In genomic region chr6:159979136-159979874, GRCh38 we compare ENCODE assay signal across 9 cellular contexts. TPM values are rescaled to one million over a fixed set of nuclear protein-coding genes. Genes with fewer than 3 reads are reported as not detected.
DNase-seq lines count a peak whose midpoint lies in the region; ATAC-seq, FAIRE-seq and TF ChIP-seq lines count a peak whose summit lies in the region.
"Had no signal": no experiment of that assay in that cellular context is flagged by ENCODE, and none has a peak within 500 bp of the region (broad histone marks: within the 10 kb centered on the region; RNA-seq: fewer than 3 reads in every experiment).

No MANE protein-coding gene starts in this region.

- peak; percentile 6 for FAIRE-seq in K562 (lab: Jason Lieb, UNC)

- no peak overlapping the region for H3K14ac ChIP-seq in IMR-90 (replicated peaks; ENCODE audit: low read depth, low read length)

- H2BK120ac ChIP-seq in IMR-90 (ENCODE audit: low read depth, low read length): no peak overlapping the region

- H2AFZ ChIP-seq in IMR-90 (replicated peaks; ENCODE audit: low read length, poor library complexity): no peak overlapping the region
- H2AFZ ChIP-seq in K562 (ENCODE audit: low read depth, low read length): no peak overlapping the region

- H3K36me3 Mint-ChIP-seq in T-helper 17 cell (ENCODE audit: low read depth): no peaks in the 10 kb centered on the region

- H3K56ac ChIP-seq in IMR-90 (ENCODE audit: extremely low read depth, insufficient read depth, low read length): no peak overlapping the region

- no peak overlapping the region for H2BK20ac ChIP-seq in IMR-90 (ENCODE audit: low read depth, low read length)

- ATAC-seq in GM21529 (IDR thresholded peaks at IDR 0.05; ENCODE audit: unreplicated experiment) (peak; percentile 62), IMR-90 (ENCODE audit: low read depth) (no peak), T-helper 17 cell (peak; percentile 57), K562 (peak; percentile 16), mucosa of descending colon (peak; percentile 77)

- no peak overlapping the region for H2AK9ac ChIP-seq in IMR-90 (replicated peaks; ENCODE audit: low read depth, low read length, poor library complexity)

- BruUV-seq in IMR-90 (replicated peaks; lab: Mats Ljungman, UMichigan) (no TSS peak), K562 (replicated peaks; lab: Mats Ljungman, UMichigan) (no TSS peak)

- peaks cover 75% of the 10 kb centered on the region for H3K4me1 Mint-ChIP-seq in T-helper 17 cell

- no peak overlapping the region for H3K9ac ChIP-seq in IMR-90 (ENCODE audit: low read depth, low read length)
- peak overlapping the region; percentile 37 to 85 for H3K9ac ChIP-seq in K562 (ENCODE audit: insufficient read depth in 1 of 2, low read depth in 2 of 2, low read length in 2 of 2)

- no peak overlapping the region for H2BK15ac ChIP-seq in IMR-90 (ENCODE audit: low read depth, low read length)

- H3K4me3 Mint-ChIP-seq in T-helper 17 cell: peak overlapping the region; percentile 1

- H3K27ac Mint-ChIP-seq in T-helper 17 cell: peak overlapping the region; percentile 98

- H3K79me1 ChIP-seq in IMR-90 (ENCODE audit: low read depth in 1 of 2, low read length in 2 of 2): peaks cover 50 to 80% of the 10 kb centered on the region in 2 experiments

- H4K5ac ChIP-seq in IMR-90 (ENCODE audit: low read depth, low read length): no peak overlapping the region

- no peak overlapping the region for H3K23ac ChIP-seq in IMR-90 (ENCODE audit: low read depth, low read length)

- no peaks in the 10 kb centered on the region for H3K9me3 ChIP-seq in IMR-90 (ENCODE audit: control insufficient read depth, insufficient read depth, low read length)
- no peaks in the 10 kb centered on the region for H3K9me3 ChIP-seq in T-helper 17 cell (ENCODE audit: control insufficient read depth, low read length, poor library complexity, severe bottlenecking)
- H3K9me3 ChIP-seq in K562 (replicated peaks; ENCODE audit: control insufficient read depth, insufficient read depth, low read depth, low read length): no peaks in the 10 kb centered on the region
- no peaks in the 10 kb centered on the region for H3K9me3 ChIP-seq in mucosa of descending colon
- H3K9me3 ChIP-seq in transverse colon: no peaks in the 10 kb centered on the region

- peaks cover 36% of the 10 kb centered on the region for H3K4me1 ChIP-seq in IMR-90 (ENCODE audit: control insufficient read depth, insufficient read depth, low read length)
- peaks cover 65 to 80% of the 10 kb centered on the region in 2 experiments for H3K4me1 ChIP-seq in K562 (replicated peaks in 1 of 2; ENCODE audit: control insufficient read depth in 2 of 2, insufficient read depth in 2 of 2, low read length in 2 of 2)
- H3K4me1 ChIP-seq in mucosa of descending colon (ENCODE audit: low read depth): peaks cover 44% of the 10 kb centered on the region
- H3K4me1 ChIP-seq in transverse colon: peaks cover 40 to 90% (median 65%) of the 10 kb centered on the region in 4 donors

- in situ Hi-C loops in IMR-90 (cut with MboI; ENCODE audit: low sequenced_read_pairs) (no loop called here), K562 (cut with MboI) (no loop called here), transverse colon (cut with MboI; ENCODE audit: low pct_ligation_motif_present in 1 of 4, low pct_unique_long_range_greater_than_20kb in 1 of 4, low sequenced_read_pairs in 3 of 4) (no loop called here)

- H3K4me3 ChIP-seq in IMR-90 (ENCODE audit: insufficient read depth, low read depth, low read length) (no peak overlapping the region), K562 (no peak overlapping the region), mucosa of descending colon (no peak overlapping the region), transverse colon (no peak overlapping the region)
- H3K4me3 ChIP-seq: skin epidermis had no signal

- POLR2A ChIA-PET in IMR-90 (lab: Charles Lee; ENCODE audit: unreplicated experiment) (no interaction called here), K562 (lab: Yijun Ruan, JAX) (interaction anchor here (0.7 to 8.1 kb wide), 7 partner anchors 7 to 249 kb away, joined by 3 to 84 read pairs (median 4); no protein-coding TSS in a partner anchor)

- H3K18ac ChIP-seq in IMR-90 (ENCODE audit: low read depth, low read length): no peak overlapping the region

- peaks cover 87% of the 10 kb centered on the region for H4K20me1 ChIP-seq in IMR-90 (ENCODE audit: insufficient read depth, low read length)
- peaks cover 68% of the 10 kb centered on the region for H4K20me1 ChIP-seq in K562 (replicated peaks; ENCODE audit: control insufficient read depth, insufficient read depth, low read length)

- H3K4me2 ChIP-seq in IMR-90 (ENCODE audit: low read depth, low read length): no peak overlapping the region
- H3K4me2 ChIP-seq in K562 (ENCODE audit: insufficient read depth, low read length): peak overlapping the region; percentile 74

- no peaks in the 10 kb centered on the region for H3K27me3 Mint-ChIP-seq in T-helper 17 cell

- 95% methylated on average over 3 of the region's 11 CpGs; no CpG with 5 or more reads in 1 of the 2 experiments for WGBS in IMR-90 (ENCODE audit: extremely low coverage in 2 of 2, insufficient read length in 1 of 2), 2 experiments
- 28% methylated on average over 11 of the region's 11 CpGs for WGBS in K562 (ENCODE audit: insufficient coverage, low coverage, missing lambda C conversion rate)
- WGBS in transverse colon (ENCODE audit: low coverage in 1 of 2), 2 donors: 11 to 69% methylated on average over 3 to 11 of the region's 11 CpGs

- CTCF ChIA-PET in IMR-90 (lab: Yijun Ruan, JAX) (interaction anchor here (0.6 kb wide), 1 partner anchor 33 kb away, joined by 5 read pairs; no protein-coding TSS in a partner anchor), K562 (lab: Yijun Ruan, JAX; ENCODE audit: low intra/inter-chr PET ratio) (no interaction called here)

- peaks cover 98% of the 10 kb centered on the region for H3K79me2 ChIP-seq in K562 (ENCODE audit: control insufficient read depth, insufficient read depth, low read length)

- peak; percentile 72 for DNase-seq in ELF-1 (ENCODE audit: low read depth, low spot score)
- DNase-seq in IMR-90: peak; percentile 37
- no peak for DNase-seq in T-helper 17 cell
- peak in 2 of 4 experiments; percentile 65 to 78 for DNase-seq in K562 (ENCODE audit: extremely low read depth in 1 of 4, low spot score in 3 of 4)
- peak in 2 of 3 donors; percentile 44 to 59 for DNase-seq in mucosa of descending colon
- DNase-seq in transverse colon: peak; percentile 47
- no peak for DNase-seq in HuH-7.5 (ENCODE audit: low spot score)

- TF ChIP-seq RAD21 in IMR-90 (IDR thresholded peaks at IDR 0.05; ENCODE audit: low read length) (no peak), K562 (CRISPR knock-in tag; conservative IDR thresholded peaks at IDR 0.05 in 1 of 2, IDR thresholded peaks at IDR 0.05 in 1 of 2) (no peak)

- H4K8ac ChIP-seq in IMR-90 (ENCODE audit: low read depth in 2 of 2, low read length in 2 of 2): no peak overlapping the region

- H4K91ac ChIP-seq in IMR-90 (ENCODE audit: insufficient read depth, low read depth, low read length): no peak overlapping the region

- H3K36me3 ChIP-seq in IMR-90 (ENCODE audit: control insufficient read depth, insufficient read depth, low read length) (no peaks in the 10 kb centered on the region), K562 (ENCODE audit: control insufficient read depth, insufficient read depth, low read length) (peaks cover 11% of the 10 kb centered on the region), mucosa of descending colon (ENCODE audit: low read depth) (no peaks in the 10 kb centered on the region), transverse colon (no peaks in the 10 kb centered on the region)

- dilution Hi-C loops in IMR-90 (cut with HindIII; ENCODE audit: low sequenced_read_pairs, unreplicated experiment): no loop called here

- H3K4ac ChIP-seq in IMR-90 (ENCODE audit: low read depth, low read length): no peak overlapping the region

- intact Hi-C loops in IMR-90 (cut with micrococcal nuclease): no loop called here
- intact Hi-C loops in K562 (cut with micrococcal nuclease): loop anchor here (10.0 kb wide), 1 partner anchor 255 kb away; the partner anchor contains the start of gene WTAP
- intact Hi-C loops in mucosa of descending colon (cut with DNase I, micrococcal nuclease): no loop called here
- intact Hi-C loops in transverse colon (cut with DNase I; ENCODE audit: low total_unique reads): no loop called here

- TF ChIP-seq EP300 in K562 (IDR thresholded peaks at IDR 0.05; ENCODE audit: low read length): no peak
- no peak for TF ChIP-seq EP300 in transverse colon (IDR thresholded peaks at IDR 0.05; ENCODE audit: low read depth)

- H3K27ac ChIP-seq in IMR-90 (ENCODE audit: insufficient read depth, low read length) (no peak overlapping the region), K562 (ENCODE audit: extremely low read depth, low read depth, low read length) (peak overlapping the region; percentile 59; the same call in 2 of the 3 replicates), transverse colon (peak overlapping the region; percentile 30 to 71 (median 60))

- no peak for TF ChIP-seq POLR2A in IMR-90 (IDR thresholded peaks at IDR 0.05; ENCODE audit: low read depth, low read length)
- no peak for TF ChIP-seq POLR2A in K562 (conservative IDR thresholded peaks at IDR 0.05)
- no peak for TF ChIP-seq POLR2A in transverse colon (IDR thresholded peaks at IDR 0.05)

- H2AK5ac ChIP-seq in IMR-90 (ENCODE audit: low read depth, low read length): no peak overlapping the region; the same call in none of the 2 replicates

- H3K9me1 ChIP-seq in IMR-90 (ENCODE audit: insufficient read depth, low read length): peaks cover 39% of the 10 kb centered on the region
- peaks cover 17% of the 10 kb centered on the region for H3K9me1 ChIP-seq in K562 (ENCODE audit: control insufficient read depth, insufficient read depth, low read length)

- TF ChIP-seq CTCF in IMR-90 (conservative IDR thresholded peaks at IDR 0.05; ENCODE audit: low read depth, low read length) (no peak), K562 (IDR thresholded peaks at IDR 0.05 in 2 of 3, conservative IDR thresholded peaks at IDR 0.05 in 1 of 3; ENCODE audit: insufficient read depth in 2 of 3, low read depth in 1 of 3, low read length in 3 of 3) (no peak), mucosa of descending colon (IDR thresholded peaks at IDR 0.05) (no peak), transverse colon (IDR thresholded peaks at IDR 0.05) (no peak)

- H2BK5ac ChIP-seq in IMR-90 (ENCODE audit: low read depth, low read length, poor library complexity, severe bottlenecking): no peak overlapping the region

- H3K27me3 ChIP-seq in IMR-90 (ENCODE audit: control insufficient read depth, insufficient read depth, low read length) (no peaks in the 10 kb centered on the region), K562 (ENCODE audit: control insufficient read depth in 2 of 2, insufficient read depth in 2 of 2, low read length in 2 of 2) (no peaks in the 10 kb centered on the region), transverse colon (no peaks in the 10 kb centered on the region)

RNA-seq across cellular contexts. Expression of gene IGF2R, which starts 10.4 kb away (rescaled TPM):
- 33.2 and 38.6 TPM in 2 replicates for total RNA-seq in IMR-90 (2012; rRNA removed)
- 37.2 and 41.4 TPM in 2 replicates for polyA plus RNA-seq in IMR-90 (2012; rRNA removed)
- polyA plus RNA-seq in IMR-90 (2012; cell fraction: cytosol; rRNA removed): 20.4 and 27.1 TPM in 2 replicates
- polyA plus RNA-seq in IMR-90 (2012; cell fraction: nucleus; rRNA removed; ENCODE audit: low replicate concordance): 24.9 and 43.2 TPM in 2 replicates
- total RNA-seq in T-helper 17 cell: 10 to 100 TPM; 56.7 to 59.5 TPM
- 302 and 333 TPM in 2 replicates for total RNA-seq in K562 (2011; cell fraction: chromatin; rRNA removed; ENCODE audit: low replicate concordance)
- 228 and 239 TPM in 2 replicates for total RNA-seq in K562 (2011; cell fraction: nucleolus; rRNA removed)
- 228 and 238 TPM in 2 replicates for total RNA-seq in K562 (2011; cell fraction: nucleoplasm; rRNA removed)
- 36.9 and 41.3 TPM in 2 replicates for total RNA-seq in K562 (2014; rRNA removed)
- 34.4 and 37.8 TPM in 2 replicates for total RNA-seq in K562 (2014; rRNA removed; fragmentation: Illumina TruSeq; extraction: Trizol)
- 34.5 and 37.5 TPM in 2 replicates for total RNA-seq in K562 (2015; rRNA removed; fragmentation: Illumina TruSeq; extraction: Trizol)
- total RNA-seq in K562 (2021): 84.7 and 92.3 TPM in 2 replicates
- 13.2 and 16.7 TPM in 2 replicates for polyA plus RNA-seq in K562 (2011; rRNA removed)
- polyA plus RNA-seq in K562 (2011; cell fraction: cytosol; rRNA removed): 12.7 and 14.5 TPM in 2 replicates
- polyA plus RNA-seq in K562 (2011; cell fraction: nucleus; rRNA removed): 55.4 and 71.5 TPM in 2 replicates
- 57.1 and 73.0 TPM in 2 replicates for polyA plus RNA-seq in K562 (2012)
- 60.4 and 68.9 TPM in 2 replicates for polyA plus RNA-seq in K562 (2014; fragmentation: Illumina TruSeq; extraction: Trizol)
- 1 to 10 TPM; 3.5 to 3.6 TPM for polyA plus RNA-seq in K562 (2014; fragmentation: Nextera tagmentation; extraction: Ambion mirVana)
- 30.3 and 31.0 TPM in 2 replicates for polyA plus RNA-seq in K562 (2014; rRNA removed)
- polyA minus RNA-seq in K562 (2011; rRNA and poly(A)+ RNA removed): 48.1 and 64.9 TPM in 2 replicates
- 47.2 and 72.7 TPM in 2 replicates for polyA minus RNA-seq in K562 (2011; cell fraction: cytosol; rRNA and poly(A)+ RNA removed)
- polyA minus RNA-seq in K562 (2011; cell fraction: nucleus; rRNA and poly(A)+ RNA removed): 108 and 127 TPM in 2 replicates
- 100 to 1,000 TPM in 2 of 3 donors, 10 to 100 TPM in 1; 97.7 to 112 (median 101) TPM for total RNA-seq in mucosa of descending colon
- total RNA-seq in transverse colon: 100 to 1,000 TPM in 1 of 4 donors, 10 to 100 TPM in 3; 48.8 to 106 (median 92.3) TPM

Comparison
In these comparisons a context has a peak if more than half of its experiments do, and no peak if none do; other contexts are left out.
1. DNase-seq: peak in ELF-1 (single experiment), IMR-90 (single experiment), mucosa of descending colon (2 of 3) and transverse colon (single experiment); none in T-helper 17 cell (0 of 3) and HuH-7.5 (single experiment).